ENCODE assay signal across 19 cellular contexts in the genomic region with DNA sequence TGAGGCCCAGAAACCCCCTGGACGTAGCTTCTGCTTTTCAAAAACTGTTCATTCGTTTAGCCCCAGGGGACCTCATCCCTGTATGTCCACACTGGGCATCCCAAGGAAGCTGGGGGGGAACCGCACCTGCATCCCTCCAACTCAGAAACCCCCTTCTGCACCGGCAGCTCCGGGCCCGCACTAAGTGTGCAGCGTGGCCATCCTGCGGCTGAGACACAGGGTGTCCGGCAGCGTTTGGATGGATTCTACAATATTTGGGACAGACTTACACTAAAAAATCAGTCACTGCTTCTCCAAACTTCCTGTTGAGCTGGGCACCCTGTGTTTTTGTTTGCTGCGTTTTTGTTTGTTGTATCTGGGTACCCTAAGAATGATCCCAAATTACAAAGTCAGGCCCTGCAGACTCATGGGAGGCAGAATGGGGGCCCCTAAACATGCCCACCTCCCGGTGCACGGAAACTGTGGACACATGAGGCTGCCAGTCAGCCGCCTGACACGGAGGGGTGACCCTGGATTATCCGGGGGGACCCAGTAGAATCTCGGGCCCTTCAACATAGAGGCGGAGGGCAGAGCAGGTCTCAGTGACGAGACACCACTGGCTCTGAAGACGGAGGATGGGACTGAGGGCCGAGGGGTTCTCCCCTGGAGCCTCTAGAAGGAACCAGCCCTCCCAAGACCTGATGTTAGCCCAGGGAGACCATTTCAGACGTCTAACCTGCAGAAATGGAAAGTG.
A peak's percentile ranks its signal among the peaks of the same experiment; 100 is the strongest.
DNase-seq lines count a peak whose midpoint lies in the region; ATAC-seq and TF ChIP-seq lines count a peak whose summit lies in the region.
"Had no signal": no experiment of that assay in that cellular context is flagged by ENCODE, and none has a peak within 500 bp of the region (broad histone marks: within the 10 kb centered on the region; RNA-seq: fewer than 3 reads in every experiment).

No MANE protein-coding gene starts in this region.

- H3K27me3 Mint-ChIP-seq in type B pancreatic cell = peaks cover 33% of the 10 kb centered on the region

- peak; percentile 51 for DNase-seq in cardiac septum (ENCODE audit: low spot score)
- DNase-seq in left ventricle myocardium superior = no peak
- DNase-seq in WERI-Rb-1 = peak; percentile 1
- peak; percentile 12 to 51 for DNase-seq in left lung
- peak; percentile 60 for DNase-seq in type B pancreatic cell (ENCODE audit: extremely low spot score, unreplicated experiment)
- DNase-seq in NCI-H1105 (lab: John Stamatoyannopoulos, UW) = no peak
- DNase-seq: activated CD4-positive, alpha-beta T cell treated with anti-CD3 and anti-CD28 coated beads, Interleukin-2, amount 50 U/mL, for 48 hours; activated T-cell treated with anti-CD3 and anti-CD28 coated beads, Interleukin-2, amount 50 U/mL, for 72 hours; CD8-positive, alpha-beta T cell; cortex of kidney; DMS79 treated with DMSO at 0.1 percent for 48 hours; KBM-7; OCI-M1; stimulated activated CD4-positive, alpha-beta T cell treated with anti-CD3 and anti-CD28 coated beads, Interleukin-1b, Interleukin-23, amount 100 ng/mL, for 48 hours had no signal

- H3K9me3 ChIP-seq in WERI-Rb-1 (ENCODE audit: severe bottlenecking) (no peaks in the 10 kb centered on the region), left lung (no peaks in the 10 kb centered on the region)
- H3K9me3 ChIP-seq: heart left ventricle, pancreas had no signal

- H3K4me1 Mint-ChIP-seq in type B pancreatic cell (ENCODE audit: unreplicated experiment) = no peaks in the 10 kb centered on the region
- H3K4me1 Mint-ChIP-seq: stimulated activated memory B cell treated with anti-CD40 and anti-IgM and Interleukin-4, amounts not matched to agents 10 μg/mL and 1 μg/mL and 100 μg/mL, for 72 hours had no signal

- H3K4me1 ChIP-seq in left lung = no peaks in the 10 kb centered on the region
- H3K4me1 ChIP-seq: heart left ventricle, pancreas had no signal

- no peaks in the 10 kb centered on the region for H3K9me3 Mint-ChIP-seq in type B pancreatic cell
- H3K9me3 Mint-ChIP-seq: activated T-cell treated with anti-CD3 and anti-CD28 coated beads, Interleukin-2, amount 50 U/mL, for 72 hours; CD8-positive, alpha-beta T cell; stimulated activated memory B cell treated with anti-CD40 and anti-IgM and Interleukin-4, amounts not matched to agents 10 μg/mL and 1 μg/mL and 100 μg/mL, for 72 hours had no signal

- H3K4me3 ChIP-seq in WERI-Rb-1 (ENCODE audit: low read depth, low read length) (no peak overlapping the region), left lung (no peak overlapping the region)
- H3K4me3 ChIP-seq: heart left ventricle, lung, pancreas had no signal

- H3K27ac Mint-ChIP-seq in type B pancreatic cell = no peak overlapping the region
- H3K27ac Mint-ChIP-seq: activated T-cell treated with anti-CD3 and anti-CD28 coated beads, Interleukin-2, amount 50 U/mL, for 72 hours; CD8-positive, alpha-beta T cell; stimulated activated memory B cell treated with anti-CD40 and anti-IgM and Interleukin-4, amounts not matched to agents 10 μg/mL and 1 μg/mL and 100 μg/mL, for 72 hours had no signal

- H3K4me3 Mint-ChIP-seq in type B pancreatic cell = no peak overlapping the region
- H3K4me3 Mint-ChIP-seq: activated T-cell treated with anti-CD3 and anti-CD28 coated beads, Interleukin-2, amount 50 U/mL, for 72 hours; CD8-positive, alpha-beta T cell; stimulated activated memory B cell treated with anti-CD40 and anti-IgM and Interleukin-4, amounts not matched to agents 10 μg/mL and 1 μg/mL and 100 μg/mL, for 72 hours had no signal

- no peak for TF ChIP-seq CTCF in WERI-Rb-1 (IDR thresholded peaks at IDR 0.05; ENCODE audit: low read depth, low read length)
- no peak for TF ChIP-seq CTCF in left lung (IDR thresholded peaks at IDR 0.05)
- no peak for TF ChIP-seq CTCF in type B pancreatic cell (conservative IDR thresholded peaks at IDR 0.05)

- no peaks in the 10 kb centered on the region for H3K36me3 Mint-ChIP-seq in type B pancreatic cell
- H3K36me3 Mint-ChIP-seq: CD8-positive, alpha-beta T cell; stimulated activated memory B cell treated with anti-CD40 and anti-IgM and Interleukin-4, amounts not matched to agents 10 μg/mL and 1 μg/mL and 100 μg/mL, for 72 hours had no signal

- H3K27ac ChIP-seq in WERI-Rb-1 (no peak overlapping the region), left lung (no peak overlapping the region)
- H3K27ac ChIP-seq: heart left ventricle, pancreas had no signal

- no peak for ATAC-seq in left ventricle myocardium superior
- no peak for ATAC-seq in left lung
- ATAC-seq in GM21447 (IDR thresholded peaks at IDR 0.05; ENCODE audit: unreplicated experiment) = no peak
- ATAC-seq: activated T-cell treated with anti-CD3 and anti-CD28 coated beads, Interleukin-2, amount 50 U/mL, for 72 hours; CD8-positive, alpha-beta T cell; heart left ventricle; pancreas; stimulated activated memory B cell treated with anti-CD40 and anti-IgM and Interleukin-4, amounts not matched to agents 10 μg/mL and 1 μg/mL and 100 μg/mL, for 72 hours had no signal

- H3K36me3 ChIP-seq in WERI-Rb-1 (no peaks in the 10 kb centered on the region), left lung (no peaks in the 10 kb centered on the region)
- H3K36me3 ChIP-seq: heart left ventricle, pancreas had no signal

- H3K27me3 ChIP-seq in WERI-Rb-1 (ENCODE audit: insufficient read depth, low read depth, severe bottlenecking) (no peaks in the 10 kb centered on the region), left lung (peaks cover 0 to 91% of the 10 kb centered on the region in 2 donors)
- H3K27me3 ChIP-seq: pancreas had no signal

- intact Hi-C loops in cardiac septum (cut with DNase I) = no loop called here
- intact Hi-C loops in left ventricle myocardium superior (cut with micrococcal nuclease) = no loop called here
- intact Hi-C loops in left lung (cut with DNase I) = no loop called here

Comparison
In these comparisons a context has a peak if more than half of its experiments do, and no peak if none do; other contexts are left out.
1. DNase-seq: peak in cardiac septum (single experiment), WERI-Rb-1 (single experiment), left lung (2 of 2) and type B pancreatic cell (single experiment); none in left ventricle myocardium superior (single experiment) and NCI-H1105 (single experiment).